ENCODE assay signal across 11 cellular contexts in genomic region chr15:50261979-50262378, GRCh38. TPM values are rescaled to one million over a fixed set of nuclear protein-coding genes. Genes with fewer than 3 reads are reported as not detected.
DNase-seq lines count a peak whose midpoint lies in the region; ATAC-seq and TF ChIP-seq lines count a peak whose summit lies in the region.
"Had no signal": no experiment of that assay in that cellular context is flagged by ENCODE, and none has a peak within 500 bp of the region (broad histone marks: within the 10 kb centered on the region; RNA-seq: fewer than 3 reads in every experiment).

No MANE protein-coding gene starts in this region.

- H3K4me1 Mint-ChIP-seq in activated naive CD8-positive, alpha-beta T cell treated with anti-CD3 and anti-CD28 coated beads for 36 hours: peaks cover 55% of the 10 kb centered on the region

- peak overlapping the region; percentile 91 for H3K27ac Mint-ChIP-seq in activated naive CD8-positive, alpha-beta T cell treated with anti-CD3 and anti-CD28 coated beads for 36 hours

- peaks cover 5% of the 10 kb centered on the region for H3K27me3 Mint-ChIP-seq in activated naive CD8-positive, alpha-beta T cell treated with anti-CD3 and anti-CD28 coated beads for 36 hours

- no peak overlapping the region for H3K4me3 Mint-ChIP-seq in activated naive CD8-positive, alpha-beta T cell treated with anti-CD3 and anti-CD28 coated beads for 36 hours

- TF ChIP-seq CTCF in NB4 (IDR thresholded peaks at IDR 0.05; ENCODE audit: low read depth, low read length): peak; percentile 40

- ATAC-seq in HG02798 (IDR thresholded peaks at IDR 0.05; ENCODE audit: poor library complexity, unreplicated experiment): no peak

- peaks cover 1% of the 10 kb centered on the region for H3K36me3 Mint-ChIP-seq in activated naive CD8-positive, alpha-beta T cell treated with anti-CD3 and anti-CD28 coated beads for 36 hours

- no peak overlapping the region for H3K4me3 ChIP-seq in NB4 (ENCODE audit: low read depth, low read length)

- peak; percentile 18 for DNase-seq in activated naive CD4-positive, alpha-beta T cell treated with Interleukin-2 at 50 U/mL for 16 hours
- DNase-seq in activated naive CD4-positive, alpha-beta T cell treated with anti-CD3 and anti-CD28 coated beads, Interleukin-2, amount 50 U/mL, for 16 hours: no peak
- DNase-seq in NB4 (ENCODE audit: low read depth) (peak; percentile 78), NCI-H1436 (lab: John Stamatoyannopoulos, UW) (no peak), nucleus accumbens (lab: John Stamatoyannopoulos, UW) (no peak)
- DNase-seq in activated naive CD8-positive, alpha-beta T cell treated with anti-CD3 and anti-CD28 coated beads for 36 hours: no peak
- DNase-seq in stimulated activated CD8-positive, alpha-beta memory T cell treated with anti-CD3 and anti-CD28 coated beads, Interleukin-4, amount 100 ng/mL, for 48 hours: peak; percentile 50
- DNase-seq: IMR-90, NCI-H2029 had no signal

- H3K9me3 Mint-ChIP-seq in activated naive CD8-positive, alpha-beta T cell treated with anti-CD3 and anti-CD28 coated beads for 36 hours: no peaks in the 10 kb centered on the region

- TF ChIP-seq POLR2A in NB4 (IDR thresholded peaks at IDR 0.05; ENCODE audit: extremely low read depth, insufficient read length): no peak

RNA-seq across cellular contexts. Expression of gene HDC, which starts 3.5 kb away (rescaled TPM):
- under 1 TPM; 0.32 to 0.33 TPM for total RNA-seq in activated naive CD8-positive, alpha-beta T cell treated with anti-CD3 and anti-CD28 coated beads for 36 hours
- total RNA-seq: IMR-90, renal cortical epithelial cell had no signal

Comparison
In these comparisons a context has a peak if more than half of its experiments do, and no peak if none do; other contexts are left out.
1. DNase-seq: peak in activated naive CD4-positive, alpha-beta T cell treated with Interleukin-2 at 50 U/mL for 16 hours (single experiment), NB4 (single experiment) and stimulated activated CD8-positive, alpha-beta memory T cell treated with anti-CD3 and anti-CD28 coated beads, Interleukin-4, amount 100 ng/mL, for 48 hours (single experiment); none in activated naive CD4-positive, alpha-beta T cell treated with anti-CD3 and anti-CD28 coated beads, Interleukin-2, amount 50 U/mL, for 16 hours (single experiment), activated naive CD8-positive, alpha-beta T cell treated with anti-CD3 and anti-CD28 coated beads for 36 hours (single experiment), NCI-H1436 (single experiment) and nucleus accumbens (0 of 56).